In genomic region chr12:121799842-121800693, GRCh38 we compare ENCODE assay signal across 8 cellular contexts. TPM values are rescaled to one million over a fixed set of nuclear protein-coding genes. Genes with fewer than 3 reads are reported as not detected.
DNase-seq lines count a peak whose midpoint lies in the region; ATAC-seq and TF ChIP-seq lines count a peak whose summit lies in the region.

No MANE protein-coding gene starts in this region.

- CTCF ChIA-PET in activated CD8-positive, alpha-beta T cell treated with anti-CD3 and anti-CD28 coated beads for 36 hours (lab: Charles Lee): interaction anchor here (1.9 to 15.4 kb wide), 4 partner anchors 4 to 21 kb away, joined by 6 to 698 read pairs (median 559); partner anchors contain the start of genes RHOF and SETD1B

- DNase-seq in DMS53 (lab: John Stamatoyannopoulos, UW): peak; percentile 95
- no peak for DNase-seq in HFF-Myc (ENCODE audit: extremely low read depth, low read depth)
- peak; percentile 72 to 83 for DNase-seq in NCI-H526 (lab: John Stamatoyannopoulos, UW)
- peak; percentile 90 for DNase-seq in activated CD8-positive, alpha-beta T cell treated with anti-CD3 and anti-CD28 coated beads for 36 hours
- peak; percentile 64 to 67 (median 67) for DNase-seq in effector memory CD4-positive, alpha-beta T cell
- peak; percentile 89 for DNase-seq in lung (ENCODE audit: low spot score)
- DNase-seq in stimulated activated CD4-positive, alpha-beta T cell treated with anti-CD3 and anti-CD28 coated beads, TNF-alpha, amount 100 ng/mL, for 4 hours (ENCODE audit: low read depth in 3 of 3): peak; percentile 64 to 81 (median 71)

- TF ChIP-seq CTCF in HFF-Myc (IDR thresholded peaks at IDR 0.05; ENCODE audit: low read depth, low read length, missing control alignments): no peak
- no peak for TF ChIP-seq CTCF in activated CD8-positive, alpha-beta T cell treated with anti-CD3 and anti-CD28 coated beads for 36 hours (IDR thresholded peaks at IDR 0.05)
- no peak for TF ChIP-seq CTCF in lung (IDR thresholded peaks at IDR 0.05; ENCODE audit: control extremely low read depth, extremely low read depth)

- H3K9me3 Mint-ChIP-seq in activated CD8-positive, alpha-beta T cell treated with anti-CD3 and anti-CD28 coated beads for 36 hours: no peaks in the 10 kb centered on the region

- no peaks in the 10 kb centered on the region for H3K9me3 ChIP-seq in effector memory CD4-positive, alpha-beta T cell (ENCODE audit: control insufficient read depth, low read length)
- H3K9me3 ChIP-seq in lung (ENCODE audit: control insufficient read depth in 2 of 2, insufficient read depth in 1 of 2, low read length in 1 of 2): no peaks in the 10 kb centered on the region

- intact Hi-C loops in activated CD8-positive, alpha-beta T cell treated with anti-CD3 and anti-CD28 coated beads for 36 hours (cut with micrococcal nuclease): no loop called here

- peak overlapping the region; percentile 81 for H3K4me3 Mint-ChIP-seq in activated CD8-positive, alpha-beta T cell treated with anti-CD3 and anti-CD28 coated beads for 36 hours

- peaks cover 30% of the 10 kb centered on the region for H3K4me1 Mint-ChIP-seq in activated CD8-positive, alpha-beta T cell treated with anti-CD3 and anti-CD28 coated beads for 36 hours (ENCODE audit: low read depth)

- H3K36me3 ChIP-seq in effector memory CD4-positive, alpha-beta T cell (ENCODE audit: control insufficient read depth, insufficient read depth, low read length): peaks cover 17% of the 10 kb centered on the region
- H3K36me3 ChIP-seq in lung (ENCODE audit: control insufficient read depth in 2 of 2, insufficient read depth in 2 of 2, low read length in 2 of 2): peaks cover 0 to 4% of the 10 kb centered on the region in 2 donors

- POLR2A ChIA-PET in activated CD8-positive, alpha-beta T cell treated with anti-CD3 and anti-CD28 coated beads for 36 hours (lab: Charles Lee): interaction anchor here (0.6 to 30.9 kb wide), 7 partner anchors 1 to 173 kb away, joined by 3 to 683 read pairs (median 4); partner anchors contain the start of genes ORAI1, PSMD9, RHOF and SETD1B

- peaks cover 20% of the 10 kb centered on the region for H3K4me1 ChIP-seq in effector memory CD4-positive, alpha-beta T cell (ENCODE audit: control insufficient read depth, insufficient read depth, low read length, poor library complexity, severe bottlenecking)
- peaks cover 3 to 19% of the 10 kb centered on the region in 2 donors for H3K4me1 ChIP-seq in lung (ENCODE audit: control insufficient read depth in 2 of 2, insufficient read depth in 2 of 2, low read length in 2 of 2)

- peak; percentile 40 for ATAC-seq in activated CD8-positive, alpha-beta T cell treated with anti-CD3 and anti-CD28 coated beads for 36 hours
- ATAC-seq in lung (ENCODE audit: insufficient read depth, low FRiP score) (peak; percentile 66), GM19397 (IDR thresholded peaks at IDR 0.05; ENCODE audit: unreplicated experiment) (no peak)

- peak overlapping the region; percentile 98 for H3K27ac ChIP-seq in effector memory CD4-positive, alpha-beta T cell (ENCODE audit: insufficient read depth, low read length, poor library complexity, severe bottlenecking)
- H3K27ac ChIP-seq in lung (ENCODE audit: low read depth in 1 of 2, low read length in 1 of 2): peak overlapping the region; percentile 100

- H3K4me3 ChIP-seq in HFF-Myc (replicated peaks; ENCODE audit: low read depth, low read length) (peak overlapping the region; percentile 63), lung (peak overlapping the region; percentile 77)
- H3K4me3 ChIP-seq in effector memory CD4-positive, alpha-beta T cell (ENCODE audit: insufficient read depth, low read depth, low read length, poor library complexity, severe bottlenecking): peak overlapping the region; percentile 82

- H3K36me3 Mint-ChIP-seq in activated CD8-positive, alpha-beta T cell treated with anti-CD3 and anti-CD28 coated beads for 36 hours (ENCODE audit: low read depth): peaks cover 30% of the 10 kb centered on the region

- no peaks in the 10 kb centered on the region for H3K27me3 Mint-ChIP-seq in activated CD8-positive, alpha-beta T cell treated with anti-CD3 and anti-CD28 coated beads for 36 hours

- peak overlapping the region; percentile 91 for H3K27ac Mint-ChIP-seq in activated CD8-positive, alpha-beta T cell treated with anti-CD3 and anti-CD28 coated beads for 36 hours

- no peaks in the 10 kb centered on the region for H3K27me3 ChIP-seq in effector memory CD4-positive, alpha-beta T cell (replicated peaks; ENCODE audit: control insufficient read depth, insufficient read depth, low read length, poor library complexity, severe bottlenecking)
- no peaks in the 10 kb centered on the region for H3K27me3 ChIP-seq in lung (ENCODE audit: control insufficient read depth, insufficient read depth)

- 1% methylated on average over 45 to 84 of the region's 84 CpGs for WGBS in lung, 2 donors

RNA-seq across cellular contexts. Expression of gene SETD1B, which starts 3.7 kb away (rescaled TPM):
- total RNA-seq in activated CD8-positive, alpha-beta T cell treated with anti-CD3 and anti-CD28 coated beads for 36 hours: 10 to 100 TPM; 13.3 TPM
- 10 to 100 TPM; 12.4 to 28.1 TPM for total RNA-seq in lung
- 1 to 10 TPM; 7.3 to 8.3 TPM for polyA plus RNA-seq in lung

RNA-seq across cellular contexts. Expression of gene RHOF, which starts 6.6 kb away (rescaled TPM):
- total RNA-seq in activated CD8-positive, alpha-beta T cell treated with anti-CD3 and anti-CD28 coated beads for 36 hours: 100 to 1,000 TPM; 108 to 116 TPM
- 10 to 100 TPM; 33.2 to 34.7 TPM for total RNA-seq in lung
- polyA plus RNA-seq in lung: 10 to 100 TPM; 15.1 to 16.5 TPM

RNA-seq across cellular contexts. Expression of gene HPD, which starts 58.6 kb away (rescaled TPM):
- total RNA-seq in activated CD8-positive, alpha-beta T cell treated with anti-CD3 and anti-CD28 coated beads for 36 hours: not detected
- 1 to 10 TPM in 1 of 2 donors, not detected in 1; 4.0 TPM for total RNA-seq in lung
- polyA plus RNA-seq in lung: 1 to 10 TPM in 1 of 2 donors, under 1 TPM in 1; 0.88 to 1.2 TPM
